Comparison of ENCODE assay signal across 8 cellular contexts in the genomic region with DNA sequence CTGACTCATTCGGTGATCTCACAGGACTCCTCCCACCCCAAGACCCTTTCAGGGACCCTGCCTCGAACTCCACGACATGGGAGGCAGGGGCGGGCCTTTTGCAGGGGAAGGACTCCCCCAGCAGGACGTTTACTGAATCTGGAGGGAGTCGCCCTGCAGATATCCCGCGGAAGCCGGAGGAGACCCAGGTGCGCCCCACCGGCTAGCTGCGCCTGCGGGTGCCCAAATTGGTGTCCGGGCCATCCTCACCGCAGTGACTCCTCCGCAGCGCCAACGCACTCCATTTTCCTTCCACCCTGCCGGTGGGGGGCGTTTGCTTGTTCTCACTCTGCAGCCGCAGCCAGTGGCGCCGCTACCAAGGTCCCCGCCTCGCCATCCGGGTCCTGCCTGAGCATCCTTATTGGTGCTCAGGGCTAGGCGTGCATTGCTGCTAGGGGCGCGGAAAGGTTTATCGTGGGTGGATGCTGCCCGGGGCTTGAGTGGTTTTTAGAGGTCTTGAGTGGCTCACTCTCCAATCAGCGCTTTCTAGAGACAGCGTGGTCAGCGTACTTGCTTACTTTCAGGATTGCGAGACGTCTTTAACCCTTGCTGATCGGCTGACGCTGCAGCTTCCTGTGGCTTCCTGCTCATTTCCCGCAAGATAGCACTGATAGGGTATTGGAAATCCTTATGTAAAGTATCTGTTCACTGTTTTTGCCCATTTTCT.
DNase-seq lines count a peak whose midpoint lies in the region; ATAC-seq and TF ChIP-seq lines count a peak whose summit lies in the region.

No MANE protein-coding gene starts in this region.

- H3K36me3 Mint-ChIP-seq in activated T-helper 17 cell treated with anti-CD3 and anti-CD28 coated beads, Interleukin-2, amount 50 U/mL, for 72 hours (ENCODE audit: low read depth), result no peaks in the 10 kb centered on the region
- no peaks in the 10 kb centered on the region for H3K36me3 Mint-ChIP-seq in nephron (ENCODE audit: low read depth)

- no peaks in the 10 kb centered on the region for H3K36me3 ChIP-seq in BLaER1 treated with 17β-estradiol and CSF1 and Interleukin-3, amounts not matched to agents 10 nM and 100 nM
- H3K36me3 ChIP-seq in OCI-LY7 (ENCODE audit: insufficient read depth, low read length), result no peaks in the 10 kb centered on the region

- POLR2A ChIA-PET in OCI-LY7 (lab: Charles Lee), result no interaction called here

- peaks cover 0 to 6% (median 3%) of the 10 kb centered on the region in 11 experiments; a peak in 7 of 22 replicates for H3K9me3 ChIP-seq in BLaER1 treated with 17β-estradiol and CSF1 and Interleukin-3, amounts not matched to agents 10 nM and 100 nM (replicated peaks in 1 of 11)
- H3K9me3 ChIP-seq in OCI-LY7 (ENCODE audit: low read length), result no peaks in the 10 kb centered on the region

- ATAC-seq in GM19324 (IDR thresholded peaks at IDR 0.05; ENCODE audit: low FRiP score, unreplicated experiment) (peak; percentile 95), HG03439 (IDR thresholded peaks at IDR 0.05; ENCODE audit: unreplicated experiment) (peak; percentile 94)
- peak; percentile 90 for ATAC-seq in activated T-helper 17 cell treated with anti-CD3 and anti-CD28 coated beads, Interleukin-2, amount 50 U/mL, for 72 hours (replicated peaks)

- H3K4me3 ChIP-seq in BLaER1 treated with 17β-estradiol and CSF1 and Interleukin-3, amounts not matched to agents 10 nM and 100 nM, result peak overlapping the region; percentile 27 to 68 (median 54); a peak in 19 of 20 replicates
- peak overlapping the region; percentile 49 for H3K4me3 ChIP-seq in OCI-LY7 (ENCODE audit: low read depth, low read length, poor library complexity, severe bottlenecking)

- no peaks in the 10 kb centered on the region for H3K79me2 ChIP-seq in OCI-LY7 (ENCODE audit: insufficient read depth, low read depth, low read length)

- H3K9me3 Mint-ChIP-seq in activated T-helper 17 cell treated with anti-CD3 and anti-CD28 coated beads, Interleukin-2, amount 50 U/mL, for 72 hours, result peaks cover 3% of the 10 kb centered on the region
- no peaks in the 10 kb centered on the region for H3K9me3 Mint-ChIP-seq in nephron

- BruUV-seq in OCI-LY7 (replicated peaks; lab: Mats Ljungman, UMichigan), result no TSS peak

- peaks cover 11 to 20% (median 17%) of the 10 kb centered on the region in 10 experiments; a peak in 19 of 20 replicates for H3K4me1 ChIP-seq in BLaER1 treated with 17β-estradiol and CSF1 and Interleukin-3, amounts not matched to agents 10 nM and 100 nM
- H3K4me1 ChIP-seq in OCI-LY7 (ENCODE audit: insufficient read depth, low read length, poor library complexity, severe bottlenecking), result no peaks in the 10 kb centered on the region

- TF ChIP-seq CTCF in OCI-LY7 (conservative IDR thresholded peaks at IDR 0.05; ENCODE audit: low read length) (peak; percentile 46), nephron (IDR thresholded peaks at IDR 0.05; ENCODE audit: unreplicated experiment in 3 of 3) (peak in 2 of 3 experiments; percentile 42 to 51)

- H3K27ac Mint-ChIP-seq in activated T-helper 17 cell treated with anti-CD3 and anti-CD28 coated beads, Interleukin-2, amount 50 U/mL, for 72 hours, result no peak overlapping the region
- peak overlapping the region; percentile 76 to 89 (median 83) for H3K27ac Mint-ChIP-seq in nephron

- H3K9me2 ChIP-seq in OCI-LY7 (ENCODE audit: insufficient read depth, low read length), result no peaks in the 10 kb centered on the region

- peak overlapping the region in 5 of 11 experiments; percentile 1 to 31 (median 22); a peak in 8 of 22 replicates for H3K27ac ChIP-seq in BLaER1 treated with 17β-estradiol and CSF1 and Interleukin-3, amounts not matched to agents 10 nM and 100 nM
- no peak overlapping the region for H3K27ac ChIP-seq in OCI-LY7 (ENCODE audit: low read depth, low read length, poor library complexity, severe bottlenecking)

- H3K27me3 ChIP-seq in BLaER1 treated with 17β-estradiol and CSF1 and Interleukin-3, amounts not matched to agents 10 nM and 100 nM, result peaks cover 0 to 12% (median 8%) of the 10 kb centered on the region in 11 experiments; a peak in 7 of 22 replicates

- peak; percentile 29 for DNase-seq in OCI-LY7 (ENCODE audit: low spot score)
- DNase-seq in fibroblast of peridontal ligament (ENCODE audit: extremely low read depth), result peak; percentile 79
- peak; percentile 66 for DNase-seq in stimulated activated naive CD4-positive, alpha-beta T cell treated with Interleukin-2 at 50 U/mL for 16 hours (lab: John Stamatoyannopoulos, UW)

- peak overlapping the region; percentile 85 for H2AFZ ChIP-seq in OCI-LY7 (ENCODE audit: low read length)

- H4K20me1 ChIP-seq in BLaER1 treated with 17β-estradiol and CSF1 and Interleukin-3, amounts not matched to agents 10 nM and 100 nM, result no peaks in the 10 kb centered on the region
- H4K20me1 ChIP-seq in OCI-LY7 (ENCODE audit: insufficient read depth, low read length), result no peaks in the 10 kb centered on the region

- peak overlapping the region in 9 of 11 experiments; percentile 9 to 53 (median 44); a peak in 14 of 22 replicates for H3K9ac ChIP-seq in BLaER1 treated with 17β-estradiol and CSF1 and Interleukin-3, amounts not matched to agents 10 nM and 100 nM

- intact Hi-C loops in OCI-LY7 (cut with micrococcal nuclease; ENCODE audit: unreplicated experiment), result no loop called here

- peaks cover 4% of the 10 kb centered on the region for H3K27me3 Mint-ChIP-seq in activated T-helper 17 cell treated with anti-CD3 and anti-CD28 coated beads, Interleukin-2, amount 50 U/mL, for 72 hours
- H3K27me3 Mint-ChIP-seq in nephron (ENCODE audit: low read depth), result no peaks in the 10 kb centered on the region

- peaks cover 7% of the 10 kb centered on the region for H3K4me1 Mint-ChIP-seq in activated T-helper 17 cell treated with anti-CD3 and anti-CD28 coated beads, Interleukin-2, amount 50 U/mL, for 72 hours
- H3K4me1 Mint-ChIP-seq in nephron, result peaks cover 19% of the 10 kb centered on the region

- H3K4me2 ChIP-seq in BLaER1 treated with 17β-estradiol and CSF1 and Interleukin-3, amounts not matched to agents 10 nM and 100 nM, result peak overlapping the region; percentile 56 to 85 (median 79)
- peak overlapping the region; percentile 30 for H3K4me2 ChIP-seq in OCI-LY7 (ENCODE audit: low read length)

- peak overlapping the region; percentile 78 for H3K4me3 Mint-ChIP-seq in activated T-helper 17 cell treated with anti-CD3 and anti-CD28 coated beads, Interleukin-2, amount 50 U/mL, for 72 hours
- H3K4me3 Mint-ChIP-seq in nephron, result peak overlapping the region; percentile 84 to 92 (median 91)

- CTCF ChIA-PET in OCI-LY7 (lab: Charles Lee; ENCODE audit: unreplicated experiment), result no interaction called here

Comparison
In these comparisons a context has a peak if more than half of its experiments do, and no peak if none do; other contexts are left out.
1. DNase-seq: peak in every context shown above with its lines; median percentile 79 in fibroblast of peridontal ligament; 66 in stimulated activated naive CD4-positive, alpha-beta T cell treated with Interleukin-2 at 50 U/mL for 16 hours; 29 in OCI-LY7.